1 cellular context compared by ENCODE assay signal in the genomic region with DNA sequence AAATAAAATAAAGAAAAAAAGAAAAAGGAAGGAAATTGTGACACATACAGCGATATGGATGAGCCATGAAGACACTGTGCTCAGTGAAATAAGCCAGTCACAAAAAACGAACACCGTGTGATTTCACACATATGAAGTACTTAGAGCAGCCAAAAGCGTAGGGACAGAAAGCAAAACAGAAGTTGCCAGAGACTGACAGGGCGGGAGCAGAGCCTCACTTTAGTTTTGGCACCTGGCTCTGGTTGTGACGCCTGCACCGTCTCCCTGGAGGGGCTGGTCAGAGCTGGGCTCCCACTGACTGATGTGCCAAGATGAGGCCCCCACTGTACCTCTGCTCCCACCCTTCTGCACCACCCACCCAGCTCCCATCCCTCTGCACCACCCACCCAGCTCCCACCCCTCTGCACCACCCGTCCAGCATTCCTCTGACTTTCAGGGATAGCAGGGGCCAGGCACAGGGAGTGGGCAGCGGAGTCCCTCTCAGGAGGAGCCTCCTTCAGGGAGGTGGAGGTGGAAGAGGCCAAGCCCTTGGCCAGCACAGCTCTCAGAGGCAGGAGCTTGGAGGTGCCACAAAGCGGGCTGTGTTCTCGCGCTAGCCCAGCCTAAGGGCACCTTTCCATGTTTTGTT.
TF ChIP-seq lines count a peak whose summit lies in the region.

No MANE protein-coding gene starts in this region.

TF ChIP-seq in H1, 55 proteins besides CTCF, POLR2A, EP300 and RAD21:
- TF ChIP-seq SUZ12 (IDR thresholded peaks at IDR 0.05; ENCODE audit: low read length) (no peak), POU5F1 (IDR thresholded peaks at IDR 0.05; ENCODE audit: low read depth, low read length) (no peak), SRF (IDR thresholded peaks at IDR 0.05; ENCODE audit: low read depth, low read length) (no peak), BCL11A (IDR thresholded peaks at IDR 0.05; ENCODE audit: low read depth in 2 of 2, low read length in 2 of 2) (no peak), CHD2 (IDR thresholded peaks at IDR 0.05; ENCODE audit: low read length) (no peak), NRF1 (IDR thresholded peaks at IDR 0.05; ENCODE audit: low read depth, low read length) (no peak), TAF1 (IDR thresholded peaks at IDR 0.05; ENCODE audit: low read depth, low read length) (no peak), NANOG (IDR thresholded peaks at IDR 0.05; ENCODE audit: insufficient read depth, low read depth, low read length, poor library complexity, severe bottlenecking) (no peak), SAP30 (IDR thresholded peaks at IDR 0.05; ENCODE audit: insufficient read depth, insufficient replicate concordance, low read length) (no peak), SP4 (IDR thresholded peaks at IDR 0.05; ENCODE audit: low read length) (no peak), CREB1 (IDR thresholded peaks at IDR 0.05) (no peak)
- TF ChIP-seq, protein P1, sequence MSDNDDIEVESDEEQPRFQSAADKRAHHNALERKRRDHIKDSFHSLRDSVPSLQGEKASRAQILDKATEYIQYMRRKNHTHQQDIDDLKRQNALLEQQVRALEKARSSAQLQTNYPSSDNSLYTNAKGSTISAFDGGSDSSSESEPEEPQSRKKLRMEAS (IDR thresholded peaks at IDR 0.05) = no peak
- TF ChIP-seq, protein P2, sequence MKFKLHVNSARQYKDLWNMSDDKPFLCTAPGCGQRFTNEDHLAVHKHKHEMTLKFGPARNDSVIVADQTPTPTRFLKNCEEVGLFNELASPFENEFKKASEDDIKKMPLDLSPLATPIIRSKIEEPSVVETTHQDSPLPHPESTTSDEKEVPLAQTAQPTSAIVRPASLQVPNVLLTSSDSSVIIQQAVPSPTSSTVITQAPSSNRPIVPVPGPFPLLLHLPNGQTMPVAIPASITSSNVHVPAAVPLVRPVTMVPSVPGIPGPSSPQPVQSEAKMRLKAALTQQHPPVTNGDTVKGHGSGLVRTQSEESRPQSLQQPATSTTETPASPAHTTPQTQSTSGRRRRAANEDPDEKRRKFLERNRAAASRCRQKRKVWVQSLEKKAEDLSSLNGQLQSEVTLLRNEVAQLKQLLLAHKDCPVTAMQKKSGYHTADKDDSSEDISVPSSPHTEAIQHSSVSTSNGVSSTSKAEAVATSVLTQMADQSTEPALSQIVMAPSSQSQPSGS (IDR thresholded peaks at IDR 0.05; ENCODE audit: low read length) = no peak
